In genomic region chr7:36868727-36869411, GRCh38 we compare ENCODE assay signal across 11 cellular contexts.
DNase-seq lines count a peak whose midpoint lies in the region; ATAC-seq and TF ChIP-seq lines count a peak whose summit lies in the region.
"Had no signal": no experiment of that assay in that cellular context is flagged by ENCODE, and none has a peak within 500 bp of the region (broad histone marks: within the 10 kb centered on the region; RNA-seq: fewer than 3 reads in every experiment).

No MANE protein-coding gene starts in this region.

- no peak for TF ChIP-seq CTCF in natural killer cell (IDR thresholded peaks at IDR 0.05)

- intact Hi-C loops in natural killer cell (cut with micrococcal nuclease), result loop anchor here (10.0 kb wide), 3 partner anchors 354 to 1436 kb away; no protein-coding TSS in a partner anchor

- no peak for ATAC-seq in natural killer cell
- ATAC-seq in natural killer cell treated with Interleukin-12 subunit alpha and Interleukin-12 subunit beta and Interleukin-15 and Interleukin-18, amount 100 ng/mL, for 72 hours, result no peak
- no peak for ATAC-seq in central memory CD8-positive, alpha-beta T cell (replicated peaks; ENCODE audit: extremely low read depth, poor library complexity, severe bottlenecking)

- peak overlapping the region; percentile 39 to 97 for H3K27ac Mint-ChIP-seq in natural killer cell
- peak overlapping the region in 1 of 2 donors; percentile 17 for H3K27ac Mint-ChIP-seq in natural killer cell treated with Interleukin-12 subunit alpha and Interleukin-12 subunit beta and Interleukin-15 and Interleukin-18, amount 100 ng/mL, for 72 hours
- H3K27ac Mint-ChIP-seq in central memory CD8-positive, alpha-beta T cell (ENCODE audit: low read depth), result peak overlapping the region; percentile 92

- H3K36me3 Mint-ChIP-seq in natural killer cell, result peaks cover 20% of the 10 kb centered on the region
- peaks cover 36% of the 10 kb centered on the region for H3K36me3 Mint-ChIP-seq in natural killer cell treated with Interleukin-12 subunit alpha and Interleukin-12 subunit beta and Interleukin-15 and Interleukin-18, amount 100 ng/mL, for 72 hours
- H3K36me3 Mint-ChIP-seq in central memory CD8-positive, alpha-beta T cell (ENCODE audit: insufficient read depth), result peaks cover 20% of the 10 kb centered on the region

- peaks cover 96 to 99% of the 10 kb centered on the region in 2 donors for H3K4me1 Mint-ChIP-seq in natural killer cell
- peaks cover 77 to 80% of the 10 kb centered on the region in 2 donors for H3K4me1 Mint-ChIP-seq in natural killer cell treated with Interleukin-12 subunit alpha and Interleukin-12 subunit beta and Interleukin-15 and Interleukin-18, amount 100 ng/mL, for 72 hours (ENCODE audit: low read depth in 2 of 2)
- H3K4me1 Mint-ChIP-seq in central memory CD8-positive, alpha-beta T cell, result peaks cover 52% of the 10 kb centered on the region

- DNase-seq in natural killer cell, result no peak
- no peak for DNase-seq in natural killer cell treated with Interleukin-12 subunit alpha and Interleukin-12 subunit beta and Interleukin-15 and Interleukin-18, amount 100 ng/mL, for 72 hours (ENCODE audit: low spot score)
- no peak for DNase-seq in central memory CD8-positive, alpha-beta T cell (ENCODE audit: low spot score in 2 of 2)
- DNase-seq in iPS-NIHi11 (ENCODE audit: low spot score), result peak; percentile 25
- DNase-seq in NCI-H69 (lab: John Stamatoyannopoulos, UW), result no peak
- DNase-seq in activated CD4-positive, CD25-positive, alpha-beta regulatory T cell (lab: John Stamatoyannopoulos, UW), result no peak
- DNase-seq in NCI-H526 treated with DMSO at 0.1 percent for 48 hours (lab: John Stamatoyannopoulos, UW), result no peak
- DNase-seq: ACHN; CD4-positive, CD25-positive, alpha-beta regulatory T cell; DMS79; H7 had no signal

- peak overlapping the region; percentile 55 for H3K4me3 Mint-ChIP-seq in natural killer cell
- no peak overlapping the region for H3K4me3 Mint-ChIP-seq in natural killer cell treated with Interleukin-12 subunit alpha and Interleukin-12 subunit beta and Interleukin-15 and Interleukin-18, amount 100 ng/mL, for 72 hours
- H3K4me3 Mint-ChIP-seq in central memory CD8-positive, alpha-beta T cell, result no peak overlapping the region
- H3K4me3 Mint-ChIP-seq: CD4-positive, CD25-positive, alpha-beta regulatory T cell had no signal

- no peaks in the 10 kb centered on the region for H3K27me3 Mint-ChIP-seq in natural killer cell (ENCODE audit: low read depth in 2 of 2)
- H3K27me3 Mint-ChIP-seq in natural killer cell treated with Interleukin-12 subunit alpha and Interleukin-12 subunit beta and Interleukin-15 and Interleukin-18, amount 100 ng/mL, for 72 hours, result no peaks in the 10 kb centered on the region
- no peaks in the 10 kb centered on the region for H3K27me3 Mint-ChIP-seq in central memory CD8-positive, alpha-beta T cell
- H3K27me3 Mint-ChIP-seq: CD4-positive, CD25-positive, alpha-beta regulatory T cell had no signal

- peaks cover 0 to 3% of the 10 kb centered on the region in 2 donors for H3K9me3 Mint-ChIP-seq in natural killer cell
- no peaks in the 10 kb centered on the region for H3K9me3 Mint-ChIP-seq in natural killer cell treated with Interleukin-12 subunit alpha and Interleukin-12 subunit beta and Interleukin-15 and Interleukin-18, amount 100 ng/mL, for 72 hours
- H3K9me3 Mint-ChIP-seq in central memory CD8-positive, alpha-beta T cell, result peaks cover 6% of the 10 kb centered on the region
- H3K9me3 Mint-ChIP-seq: CD4-positive, CD25-positive, alpha-beta regulatory T cell had no signal
